7 cellular contexts compared by ENCODE assay signal in the genomic region with DNA sequence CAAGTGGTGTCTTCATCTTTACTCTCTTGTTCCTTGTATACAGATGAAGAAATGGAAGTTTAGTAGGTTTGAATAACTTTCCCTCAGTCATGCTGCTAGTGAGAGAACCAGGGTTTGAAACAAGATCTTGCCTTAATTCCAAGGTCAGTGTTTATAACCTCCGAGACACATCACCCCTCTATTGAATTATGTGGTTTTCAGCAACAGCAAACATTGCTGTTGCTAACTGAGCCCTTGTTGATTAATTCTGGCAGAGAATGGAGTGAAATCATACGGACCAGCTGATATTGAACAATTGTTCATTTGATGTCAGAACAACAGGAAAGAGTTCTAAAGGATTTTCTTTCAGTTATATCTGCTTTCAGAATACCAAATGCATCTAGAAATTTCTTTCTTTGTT.
DNase-seq lines count a peak whose midpoint lies in the region.

No MANE protein-coding gene starts in this region.

- DNase-seq in Ammon's horn (ENCODE audit: low spot score) (peak; percentile 49), NCI-H69 (lab: John Stamatoyannopoulos, UW) (peak; percentile 22), globus pallidus (ENCODE audit: low spot score) (peak; percentile 80), medulla oblongata (ENCODE audit: extremely low spot score) (peak; percentile 59), putamen (ENCODE audit: low spot score) (peak; percentile 74)

- H3K27ac ChIP-seq in angular gyrus (ENCODE audit: low read depth, low read length): peak overlapping the region; percentile 92
- peak overlapping the region; percentile 93 for H3K27ac ChIP-seq in cingulate gyrus (ENCODE audit: low read depth, low read length)

Comparison
In these comparisons a context has a peak if more than half of its experiments do, and no peak if none do; other contexts are left out.
1. Peak in every context shown above with its lines: DNase-seq and H3K27ac ChIP-seq.
2. DNase-seq: peak in every context shown above with its lines; median percentile 80 in globus pallidus; 74 in putamen; 59 in medulla oblongata; 49 in Ammon's horn; 22 in NCI-H69.